ENCODE assay signal across 17 cellular contexts in genomic region chr15:90386221-90386620, GRCh38. TPM values are rescaled to one million over a fixed set of nuclear protein-coding genes. Genes with fewer than 3 reads are reported as not detected.
DNase-seq lines count a peak whose midpoint lies in the region; ATAC-seq and TF ChIP-seq lines count a peak whose summit lies in the region.
"Had no signal": no experiment of that assay in that cellular context is flagged by ENCODE, and none has a peak within 500 bp of the region (broad histone marks: within the 10 kb centered on the region; RNA-seq: fewer than 3 reads in every experiment).

No MANE protein-coding gene starts in this region.

- H3K36me3 ChIP-seq in left ventricle myocardium inferior (peaks cover 7% of the 10 kb centered on the region), uterus (no peaks in the 10 kb centered on the region)

- no peak overlapping the region for H3K4me3 ChIP-seq in left ventricle myocardium inferior
- no peak overlapping the region for H3K4me3 ChIP-seq in right cardiac atrium (ENCODE audit: low read length)
- no peak overlapping the region for H3K4me3 ChIP-seq in uterus
- H3K4me3 ChIP-seq: GM23338, vagina had no signal

- H3K27ac ChIP-seq in left ventricle myocardium inferior (replicated peaks) (peak overlapping the region; percentile 30), right cardiac atrium (ENCODE audit: low read length) (no peak overlapping the region), uterus (peak overlapping the region; percentile 51)
- H3K27ac ChIP-seq: neutrophil, vagina had no signal

- no peaks in the 10 kb centered on the region for H3K27me3 ChIP-seq in left ventricle myocardium inferior (ENCODE audit: low read depth)
- no peaks in the 10 kb centered on the region for H3K27me3 ChIP-seq in right cardiac atrium (ENCODE audit: control insufficient read depth, insufficient read depth)
- no peaks in the 10 kb centered on the region for H3K27me3 ChIP-seq in uterus
- H3K27me3 ChIP-seq: vagina had no signal

- TF ChIP-seq CTCF in left ventricle myocardium inferior (IDR thresholded peaks at IDR 0.05; ENCODE audit: borderline replicate concordance) (no peak), mesothelial cell of epicardium (IDR thresholded peaks at IDR 0.05; ENCODE audit: unreplicated experiment) (no peak), uterus (IDR thresholded peaks at IDR 0.05) (no peak)

- H3K4me1 Mint-ChIP-seq in activated T-helper 1 cell treated with anti-CD3 and anti-CD28 coated beads, Interleukin-12 subunit alpha, Interleukin-12 subunit beta, Interleukin-2, Interleukin-4 antibody, amounts not matched to agents 30 ng/mL and 10 ng/mL and 1 ng/mL, durations not matched to agents 14 hours and 24 hours and 36 hours (ENCODE audit: low read depth), result peaks cover 38% of the 10 kb centered on the region
- peaks cover 33% of the 10 kb centered on the region for H3K4me1 Mint-ChIP-seq in mesothelial cell of epicardium

- no peaks in the 10 kb centered on the region for H3K27me3 Mint-ChIP-seq in activated T-helper 1 cell treated with anti-CD3 and anti-CD28 coated beads, Interleukin-12 subunit alpha, Interleukin-12 subunit beta, Interleukin-2, Interleukin-4 antibody, amounts not matched to agents 30 ng/mL and 10 ng/mL and 1 ng/mL, durations not matched to agents 14 hours and 24 hours and 36 hours (ENCODE audit: insufficient read depth)
- H3K27me3 Mint-ChIP-seq in mesothelial cell of epicardium (ENCODE audit: low read depth), result no peaks in the 10 kb centered on the region

- H3K9me3 ChIP-seq in left ventricle myocardium inferior (replicated peaks) (no peaks in the 10 kb centered on the region), right cardiac atrium (ENCODE audit: control insufficient read depth, low read length) (no peaks in the 10 kb centered on the region), uterus (no peaks in the 10 kb centered on the region)
- H3K9me3 ChIP-seq: neutrophil, vagina had no signal

- DNase-seq in left ventricle myocardium inferior (no peak), right cardiac atrium (no peak), mesothelial cell of epicardium (ENCODE audit: low spot score in 2 of 2, unreplicated experiment in 2 of 2) (no peak), uterus (no peak), DMS53 (lab: John Stamatoyannopoulos, UW) (no peak)
- DNase-seq in activated T-helper 1 cell treated with anti-CD3 and anti-CD28 coated beads, Interleukin-12 subunit alpha, Interleukin-12 subunit beta, Interleukin-2, Interleukin-4 antibody, amounts not matched to agents 30 ng/mL and 10 ng/mL and 1 ng/mL, durations not matched to agents 14 hours and 24 hours and 36 hours (ENCODE audit: low spot score), result no peak
- DNase-seq in activated CD4-positive, CD25-positive, alpha-beta regulatory T cell (lab: John Stamatoyannopoulos, UW), result no peak
- DNase-seq: DMS153; effector memory CD4-positive, alpha-beta T cell; left ventricle myocardium superior; NCI-H2029 treated with DMSO at 0.1 percent for 48 hours; stimulated activated CD4-positive, alpha-beta T cell treated with anti-CD3 and anti-CD28 coated beads, Interleukin-2, amount 100 ng/mL, for 48 hours had no signal

- intact Hi-C loops in left ventricle myocardium inferior (cut with micrococcal nuclease) (no loop called here), right cardiac atrium (cut with DNase I) (no loop called here), uterus (cut with DNase I; ENCODE audit: low total_unique reads) (no loop called here)
- intact Hi-C loops in activated T-helper 1 cell treated with anti-CD3 and anti-CD28 coated beads, Interleukin-12 subunit alpha, Interleukin-12 subunit beta, Interleukin-2, Interleukin-4 antibody, amounts not matched to agents 30 ng/mL and 10 ng/mL and 1 ng/mL, durations not matched to agents 14 hours and 24 hours and 36 hours (cut with micrococcal nuclease), result no loop called here

- 44% methylated on average over 2 of the region's 2 CpGs for WGBS in right cardiac atrium

- peak overlapping the region; percentile 6 for H3K4me3 Mint-ChIP-seq in activated T-helper 1 cell treated with anti-CD3 and anti-CD28 coated beads, Interleukin-12 subunit alpha, Interleukin-12 subunit beta, Interleukin-2, Interleukin-4 antibody, amounts not matched to agents 30 ng/mL and 10 ng/mL and 1 ng/mL, durations not matched to agents 14 hours and 24 hours and 36 hours
- no peak overlapping the region for H3K4me3 Mint-ChIP-seq in mesothelial cell of epicardium
- H3K4me3 Mint-ChIP-seq: GM23338 had no signal

- ATAC-seq in right cardiac atrium (no peak), GM21367 (IDR thresholded peaks at IDR 0.05; ENCODE audit: unreplicated experiment) (no peak)
- ATAC-seq: GM23338, left ventricle myocardium superior, sciatic nerve had no signal

- peaks cover 30% of the 10 kb centered on the region for H3K4me1 ChIP-seq in left ventricle myocardium inferior
- H3K4me1 ChIP-seq in right cardiac atrium (ENCODE audit: control insufficient read depth, insufficient read depth, low read length), result peaks cover 6% of the 10 kb centered on the region
- H3K4me1 ChIP-seq in uterus, result peaks cover 0 to 7% of the 10 kb centered on the region in 2 donors

- peak overlapping the region; percentile 59 for H3K27ac Mint-ChIP-seq in activated T-helper 1 cell treated with anti-CD3 and anti-CD28 coated beads, Interleukin-12 subunit alpha, Interleukin-12 subunit beta, Interleukin-2, Interleukin-4 antibody, amounts not matched to agents 30 ng/mL and 10 ng/mL and 1 ng/mL, durations not matched to agents 14 hours and 24 hours and 36 hours
- peak overlapping the region; percentile 6 for H3K27ac Mint-ChIP-seq in mesothelial cell of epicardium
- H3K27ac Mint-ChIP-seq: GM23338 had no signal

- no peak for TF ChIP-seq POLR2A in uterus (IDR thresholded peaks at IDR 0.05)

- peaks cover 14% of the 10 kb centered on the region for H3K36me3 Mint-ChIP-seq in activated T-helper 1 cell treated with anti-CD3 and anti-CD28 coated beads, Interleukin-12 subunit alpha, Interleukin-12 subunit beta, Interleukin-2, Interleukin-4 antibody, amounts not matched to agents 30 ng/mL and 10 ng/mL and 1 ng/mL, durations not matched to agents 14 hours and 24 hours and 36 hours (ENCODE audit: low read depth)
- peaks cover 1% of the 10 kb centered on the region for H3K36me3 Mint-ChIP-seq in mesothelial cell of epicardium

- no peaks in the 10 kb centered on the region for H3K9me3 Mint-ChIP-seq in activated T-helper 1 cell treated with anti-CD3 and anti-CD28 coated beads, Interleukin-12 subunit alpha, Interleukin-12 subunit beta, Interleukin-2, Interleukin-4 antibody, amounts not matched to agents 30 ng/mL and 10 ng/mL and 1 ng/mL, durations not matched to agents 14 hours and 24 hours and 36 hours
- H3K9me3 Mint-ChIP-seq in mesothelial cell of epicardium, result no peaks in the 10 kb centered on the region
- H3K9me3 Mint-ChIP-seq: GM23338 had no signal

RNA-seq across cellular contexts. Expression of gene IQGAP1, which starts 1.8 kb away (rescaled TPM):
- total RNA-seq in left ventricle myocardium inferior (39.2 TPM), right cardiac atrium (10 to 100 TPM; 37.8 to 57.9 (median 53.8) TPM), mesothelial cell of epicardium (104 to 110 TPM (median 105 TPM) in 3 replicates), uterus (100 to 1,000 TPM; 195 to 777 (median 290) TPM)
- polyA plus RNA-seq in right cardiac atrium, result 30.0 TPM
- 144 and 149 TPM in 2 replicates for total RNA-seq in activated T-helper 1 cell treated with anti-CD3 and anti-CD28 coated beads, Interleukin-12 subunit alpha, Interleukin-12 subunit beta, Interleukin-2, Interleukin-4 antibody, amounts not matched to agents 30 ng/mL and 10 ng/mL and 1 ng/mL, durations not matched to agents 14 hours and 24 hours and 36 hours

RNA-seq across cellular contexts. Expression of gene ZNF774, which starts 34.1 kb away (rescaled TPM):
- total RNA-seq in left ventricle myocardium inferior (4.7 TPM), right cardiac atrium (1 to 10 TPM; 3.1 to 6.4 (median 4.6) TPM), mesothelial cell of epicardium (7.4 to 10.0 TPM (median 8.0 TPM) in 3 replicates), uterus (1 to 10 TPM in 3 of 4 donors, under 1 TPM in 1; 0.51 to 5.5 (median 3.8) TPM)
- polyA plus RNA-seq in right cardiac atrium, result 2.0 TPM
- 1.6 and 2.1 TPM in 2 replicates for total RNA-seq in activated T-helper 1 cell treated with anti-CD3 and anti-CD28 coated beads, Interleukin-12 subunit alpha, Interleukin-12 subunit beta, Interleukin-2, Interleukin-4 antibody, amounts not matched to agents 30 ng/mL and 10 ng/mL and 1 ng/mL, durations not matched to agents 14 hours and 24 hours and 36 hours
